In genomic region chr3:133384331-133385027, GRCh38 we compare ENCODE assay signal across 8 cellular contexts. TPM values are rescaled to one million over a fixed set of nuclear protein-coding genes. Genes with fewer than 3 reads are reported as not detected.
DNase-seq lines count a peak whose midpoint lies in the region; ATAC-seq and TF ChIP-seq lines count a peak whose summit lies in the region.

No MANE protein-coding gene starts in this region.

- TF ChIP-seq CTCF in dorsolateral prefrontal cortex (IDR thresholded peaks at IDR 0.05 in 54 of 56, conservative IDR thresholded peaks at IDR 0.05 in 2 of 56; ENCODE audit: low read depth in 1 of 56, partially characterized antibody in 56 of 56): peak; percentile 27 to 94 (median 84)
- TF ChIP-seq CTCF in lower lobe of right lung (IDR thresholded peaks at IDR 0.05): peak; percentile 87
- TF ChIP-seq CTCF in thyroid gland (IDR thresholded peaks at IDR 0.05): peak; percentile 46 to 96 (median 94)

- H3K27ac ChIP-seq in dorsolateral prefrontal cortex (peak overlapping the region in 22 of 59 donors; percentile 1 to 88 (median 38)), lower lobe of right lung (no peak overlapping the region), thyroid gland (no peak overlapping the region)

- in situ Hi-C loops in G401 (cut with HindIII; ENCODE audit: low sequenced_read_pairs): no loop called here

- peak; percentile 78 for ATAC-seq in GM21786 (IDR thresholded peaks at IDR 0.05; ENCODE audit: unreplicated experiment)
- ATAC-seq in lower lobe of right lung: peak; percentile 80 to 84
- no peak for ATAC-seq in HG03097 (IDR thresholded peaks at IDR 0.05; ENCODE audit: low FRiP score, unreplicated experiment)

- H3K4me3 ChIP-seq in MG63: no peak overlapping the region
- peak overlapping the region in 26 of 59 donors; percentile 3 to 47 (median 24) for H3K4me3 ChIP-seq in dorsolateral prefrontal cortex
- H3K4me3 ChIP-seq in lower lobe of right lung: no peak overlapping the region
- no peak overlapping the region for H3K4me3 ChIP-seq in thyroid gland (replicated peaks in 1 of 3)

- no peaks in the 10 kb centered on the region for H3K36me3 ChIP-seq in MG63
- H3K36me3 ChIP-seq in lower lobe of right lung: peaks cover 11% of the 10 kb centered on the region
- H3K36me3 ChIP-seq in thyroid gland: no peaks in the 10 kb centered on the region

- peaks cover 11% of the 10 kb centered on the region for H3K4me1 ChIP-seq in lower lobe of right lung
- peaks cover 6 to 21% of the 10 kb centered on the region in 2 donors for H3K4me1 ChIP-seq in thyroid gland

- intact Hi-C loops in dorsolateral prefrontal cortex (cut with DNase I): loop anchor here (1.0 to 10.0 kb wide), 6 partner anchors 38 to 850 kb away; partner anchors contain the start of gene UBA5 (in 1 of the 2)
- intact Hi-C loops in lower lobe of right lung (cut with DNase I): loop anchor here (5.0 kb wide), 1 partner anchor 337 kb away; no protein-coding TSS in a partner anchor
- intact Hi-C loops in thyroid gland (cut with DNase I): loop anchor here (5.0 kb wide), 2 partner anchors 347 to 657 kb away; partner anchors contain the start of gene TMEM108

- H3K27me3 ChIP-seq in MG63 (no peaks in the 10 kb centered on the region), dorsolateral prefrontal cortex (no peaks in the 10 kb centered on the region), lower lobe of right lung (ENCODE audit: low read depth) (no peaks in the 10 kb centered on the region), thyroid gland (no peaks in the 10 kb centered on the region)

- DNase-seq in G401 (ENCODE audit: low spot score) (peak; percentile 78), MG63 (peak; percentile 40), RPMI7951 (ENCODE audit: low read depth) (peak; percentile 42), dorsolateral prefrontal cortex (peak; percentile 62 to 81 (median 74)), lower lobe of right lung (peak; percentile 63), thyroid gland (peak; percentile 78 to 82)

- 15 to 19% methylated on average over 12 of the region's 13 CpGs for WGBS in thyroid gland, 2 donors

- TF ChIP-seq POLR2A in thyroid gland (IDR thresholded peaks at IDR 0.05): no peak

- H3K9me3 ChIP-seq in MG63 (no peaks in the 10 kb centered on the region), lower lobe of right lung (no peaks in the 10 kb centered on the region), thyroid gland (no peaks in the 10 kb centered on the region)

RNA-seq across cellular contexts. Expression of gene BFSP2, which starts 15.4 kb away (rescaled TPM):
- not detected in 2 replicates for total RNA-seq in G401 (2014; rRNA removed; shearing (Covaris generic))
- not detected in 2 replicates for total RNA-seq in MG63 (2014; rRNA removed; shearing (Covaris generic); ENCODE audit: low replicate concordance)
- total RNA-seq in RPMI7951 (2014; rRNA removed; shearing (Covaris generic)): not detected in 2 replicates
- total RNA-seq in dorsolateral prefrontal cortex (1 to 10 TPM in 19 of 120 experiments, under 1 TPM in 4, not detected in 97; 0.69 to 3.3 (median 1.4) TPM), lower lobe of right lung (not detected), thyroid gland (not detected)
